In the genomic region with DNA sequence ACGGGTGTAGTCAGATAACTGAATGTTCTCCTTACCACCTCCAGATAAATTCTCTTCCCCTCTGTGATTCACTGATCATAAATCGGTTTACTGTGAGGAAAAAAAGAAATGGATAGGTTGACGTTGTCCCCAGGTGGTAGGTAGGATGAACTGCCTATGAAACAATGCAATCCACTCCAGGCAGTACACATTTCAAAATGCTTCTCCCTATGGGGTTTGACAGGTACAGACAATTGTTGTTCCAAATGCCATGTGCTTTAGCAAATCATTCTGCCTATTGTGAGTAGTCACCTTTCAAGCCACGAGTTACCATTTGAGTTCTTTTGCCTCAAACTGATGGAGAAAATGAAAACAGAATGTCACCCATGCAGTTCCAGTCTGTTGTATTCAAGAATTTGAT, we compare ENCODE assay signal across 10 cellular contexts. TPM values are rescaled to one million over a fixed set of nuclear protein-coding genes. Genes with fewer than 3 reads are reported as not detected.
A peak's percentile ranks its signal among the peaks of the same experiment; 100 is the strongest.
DNase-seq lines count a peak whose midpoint lies in the region; ATAC-seq, FAIRE-seq and TF ChIP-seq lines count a peak whose summit lies in the region.
"Had no signal": no experiment of that assay in that cellular context is flagged by ENCODE, and none has a peak within 500 bp of the region (broad histone marks: within the 10 kb centered on the region; RNA-seq: fewer than 3 reads in every experiment).

No MANE protein-coding gene starts in this region.

- peak; percentile 39 for ATAC-seq in GM18907 (IDR thresholded peaks at IDR 0.05; ENCODE audit: unreplicated experiment)
- ATAC-seq in T-cell (replicated peaks in 1 of 4): peak in 3 of 4 experiments; percentile 47 to 73 (median 66)
- no peak for ATAC-seq in GM19467 (IDR thresholded peaks at IDR 0.05; ENCODE audit: unreplicated experiment)
- ATAC-seq in GM19035 (IDR thresholded peaks at IDR 0.05; ENCODE audit: unreplicated experiment): no peak

- peaks cover 4% of the 10 kb centered on the region for H3K36me3 Mint-ChIP-seq in T-cell

- no peaks in the 10 kb centered on the region for H3K27me3 Mint-ChIP-seq in T-cell

- dilution Hi-C loops in keratinocyte (cut with MboI; ENCODE audit: extremely low pct_ligation_motif_present, low sequenced_read_pairs): no loop called here

- DNase-seq in AG04450 (ENCODE audit: low read depth, low spot score): no peak
- DNase-seq in T-cell: peak in 1 of 34 experiments; percentile 5
- no peak for DNase-seq in keratinocyte (ENCODE audit: low read depth, low spot score)
- no peak for DNase-seq in head of caudate nucleus
- no peak for DNase-seq in HK-2 (ENCODE audit: unreplicated experiment)
- DNase-seq: NCI-H2171 treated with DMSO at 0.1 percent for 48 hours had no signal

- H3K79me2 ChIP-seq in keratinocyte (ENCODE audit: control insufficient read depth, insufficient read depth, low read length): no peaks in the 10 kb centered on the region

- peak; percentile 62 for TF ChIP-seq CTCF in AG04450 (IDR thresholded peaks at IDR 0.05; ENCODE audit: low read depth, low read length)
- peak; percentile 39 to 65 (median 50) for TF ChIP-seq CTCF in keratinocyte (optimal IDR thresholded peaks at IDR 0.05 in 1 of 3, IDR thresholded peaks at IDR 0.05 in 1 of 3, conservative IDR thresholded peaks at IDR 0.05 in 1 of 3; ENCODE audit: extremely low read depth in 1 of 3, insufficient read depth in 2 of 3, low read length in 3 of 3)

- H3K9me3 Mint-ChIP-seq in T-cell: peaks cover 0 to 5% (median 0%) of the 10 kb centered on the region in 3 donors

- H3K4me3 ChIP-seq in AG04450 (ENCODE audit: low read depth, low read length) (no peak overlapping the region), keratinocyte (ENCODE audit: control insufficient read depth in 2 of 3, extremely low read depth in 1 of 3, insufficient read depth in 2 of 3, low read depth in 1 of 3, low read length in 3 of 3) (no peak overlapping the region)

- no peaks in the 10 kb centered on the region for H3K9me1 ChIP-seq in keratinocyte (ENCODE audit: control insufficient read depth, extremely low read depth, insufficient read depth, low read length)

- CTCF ChIA-PET in AG04450 (lab: Charles Lee) (interaction anchor here (0.8 kb wide), 1 partner anchor 407 kb away, joined by 3 read pairs; no protein-coding TSS in a partner anchor), T-cell (lab: Charles Lee) (interaction anchor here in 1 of 2 donors (0.7 kb wide), 1 partner anchor 245 kb away, joined by 6 read pairs; no protein-coding TSS in a partner anchor)

- no peak overlapping the region for H3K4me2 ChIP-seq in keratinocyte (ENCODE audit: control insufficient read depth, extremely low read depth, insufficient read depth, low read depth, low read length)

- H3K27ac ChIP-seq in AG04450 (ENCODE audit: low read depth, low read length) (no peak overlapping the region), keratinocyte (ENCODE audit: control insufficient read depth, insufficient read depth, low read length) (no peak overlapping the region)

- H3K36me3 ChIP-seq in keratinocyte (ENCODE audit: control insufficient read depth in 2 of 2, extremely low read depth in 1 of 2, insufficient read depth in 2 of 2, low read length in 2 of 2): no peaks in the 10 kb centered on the region

- FAIRE-seq in keratinocyte (lab: Jason Lieb, UNC): no peak
- FAIRE-seq: colon had no signal

- POLR2A ChIA-PET in AG04450 (lab: Yijun Ruan, JAX): no interaction called here
- POLR2A ChIA-PET in T-cell (lab: Charles Lee): no interaction called here

- no peaks in the 10 kb centered on the region for H4K20me1 ChIP-seq in keratinocyte (ENCODE audit: control insufficient read depth, extremely low read depth, insufficient read depth, low read length)

- H3K27me3 ChIP-seq in AG04450 (ENCODE audit: control insufficient read depth, insufficient read depth, low read length): no peaks in the 10 kb centered on the region
- H3K27me3 ChIP-seq in keratinocyte (ENCODE audit: control insufficient read depth, extremely low read depth, insufficient read depth, low read length): no peaks in the 10 kb centered on the region

- no peak overlapping the region for H3K4me3 Mint-ChIP-seq in T-cell

- H3K27ac Mint-ChIP-seq in T-cell: no peak overlapping the region

- H3K9me3 ChIP-seq in AG04450 (ENCODE audit: control insufficient read depth, insufficient read depth, low read length) (peaks cover 8% of the 10 kb centered on the region; the same call in 1 of the 2 replicates), keratinocyte (ENCODE audit: control insufficient read depth, low read depth, low read length) (peaks cover 4% of the 10 kb centered on the region)

- H3K4me1 ChIP-seq in keratinocyte (ENCODE audit: control insufficient read depth, extremely low read depth, insufficient read depth, low read length): peaks cover 9% of the 10 kb centered on the region

- H3K9ac ChIP-seq in keratinocyte (ENCODE audit: control insufficient read depth, extremely low read depth, insufficient read depth, low read length): no peak overlapping the region

- H3K4me1 Mint-ChIP-seq in T-cell: no peaks in the 10 kb centered on the region

- no peak overlapping the region for H2AFZ ChIP-seq in keratinocyte (ENCODE audit: control insufficient read depth, low read length)

- intact Hi-C loops in head of caudate nucleus (cut with DNase I): no loop called here

RNA-seq across cellular contexts. Expression of a gene that starts 21.8 kb away (rescaled TPM):
- polyA plus RNA-seq in AG04450 (2011; rRNA removed): 4,126 and 4,378 TPM in 2 replicates
- polyA minus RNA-seq in AG04450 (2011; rRNA and poly(A)+ RNA removed): 4,154 and 5,002 TPM in 2 replicates
- total RNA-seq in T-cell: 1,000 to 10,000 TPM in 4 of 5 donors, 100 to 1,000 TPM in 1; 704 to 1,632 (median 1,212) TPM
- 341 to 1,147 TPM (median 495 TPM) in 3 replicates for polyA plus RNA-seq in keratinocyte
- 56.4 TPM for polyA plus RNA-seq in keratinocyte (2011; ENCODE audit: low read depth)
- 552 and 735 TPM in 2 replicates for polyA plus RNA-seq in keratinocyte (2011; cell fraction: cytosol; rRNA removed)
- 325 and 358 TPM in 2 replicates for polyA plus RNA-seq in keratinocyte (2011; cell fraction: nucleus; rRNA removed)
- polyA plus RNA-seq in keratinocyte (2012; ENCODE audit: low replicate concordance): 57.6 and 1,089 TPM in 2 replicates
- polyA minus RNA-seq in keratinocyte: 460 to 1,179 TPM (median 477 TPM) in 3 replicates
- polyA minus RNA-seq in keratinocyte (2011; cell fraction: cytosol; rRNA and poly(A)+ RNA removed): 1,163 TPM
- polyA minus RNA-seq in keratinocyte (2011; cell fraction: nucleus; rRNA and poly(A)+ RNA removed): 188 and 237 TPM in 2 replicates

RNA-seq across cellular contexts. Expression of a gene that starts 48.3 kb away (rescaled TPM):
- 5.2 and 7.1 TPM in 2 replicates for polyA plus RNA-seq in AG04450 (2011; rRNA removed)
- polyA minus RNA-seq in AG04450 (2011; rRNA and poly(A)+ RNA removed): 4.3 and 5.5 TPM in 2 replicates
- total RNA-seq in T-cell: 10 to 100 TPM; 14.1 to 22.6 (median 20.5) TPM
- polyA plus RNA-seq in keratinocyte: 2.3 to 6.6 TPM (median 3.3 TPM) in 3 replicates
- 1.4 TPM for polyA plus RNA-seq in keratinocyte (2011; ENCODE audit: low read depth)
- polyA plus RNA-seq in keratinocyte (2011; cell fraction: cytosol; rRNA removed): 1.2 and 4.0 TPM in 2 replicates
- polyA plus RNA-seq in keratinocyte (2011; cell fraction: nucleus; rRNA removed): 3.2 and 3.9 TPM in 2 replicates
- polyA plus RNA-seq in keratinocyte (2012; ENCODE audit: low replicate concordance): 0.95 and 3.1 TPM in 2 replicates
- 1.9 to 5.4 TPM (median 2.1 TPM) in 3 replicates for polyA minus RNA-seq in keratinocyte
- 0.77 TPM for polyA minus RNA-seq in keratinocyte (2011; cell fraction: cytosol; rRNA and poly(A)+ RNA removed)
- polyA minus RNA-seq in keratinocyte (2011; cell fraction: nucleus; rRNA and poly(A)+ RNA removed): 3.3 and 7.8 TPM in 2 replicates

Comparison
In these comparisons a context has a peak if more than half of its experiments do, and no peak if none do; other contexts are left out.
1. ATAC-seq: peak in GM18907 (single experiment) and T-cell (3 of 4); none in GM19467 (single experiment) and GM19035 (single experiment).